8 cellular contexts compared by ENCODE assay signal in genomic region chr5:113293613-113294340, GRCh38.
DNase-seq lines count a peak whose midpoint lies in the region; ATAC-seq and TF ChIP-seq lines count a peak whose summit lies in the region.

No MANE protein-coding gene starts in this region.

- peaks cover 23 to 25% of the 10 kb centered on the region in 2 donors for H3K27me3 Mint-ChIP-seq in T-cell
- peaks cover 48 to 69% of the 10 kb centered on the region in 2 donors for H3K27me3 Mint-ChIP-seq in natural killer cell treated with Interleukin-12 subunit alpha and Interleukin-12 subunit beta and Interleukin-15 and Interleukin-18, amount 100 ng/mL, for 72 hours

- TF ChIP-seq CTCF in epithelial cell of proximal tubule (conservative IDR thresholded peaks at IDR 0.05; ENCODE audit: low read depth, low read length): no peak

- no peaks in the 10 kb centered on the region for H3K9me3 Mint-ChIP-seq in T-cell
- no peaks in the 10 kb centered on the region for H3K9me3 Mint-ChIP-seq in natural killer cell treated with Interleukin-12 subunit alpha and Interleukin-12 subunit beta and Interleukin-15 and Interleukin-18, amount 100 ng/mL, for 72 hours

- DNase-seq in NCI-H82 (lab: John Stamatoyannopoulos, UW) (peak; percentile 62), NCI-H82 treated with DMSO at 0.1 percent for 48 hours (lab: John Stamatoyannopoulos, UW; ENCODE audit: unreplicated experiment) (no peak), T-cell (peak in 1 of 34 experiments; percentile 1), epithelial cell of proximal tubule (ENCODE audit: low read depth) (no peak), G401 (ENCODE audit: low spot score) (no peak), DMS153 (lab: John Stamatoyannopoulos, UW) (no peak)
- DNase-seq in natural killer cell treated with Interleukin-12 subunit alpha and Interleukin-12 subunit beta and Interleukin-15 and Interleukin-18, amount 100 ng/mL, for 72 hours (ENCODE audit: low spot score): no peak

- peak overlapping the region; percentile 79 to 81 for H3K27ac Mint-ChIP-seq in T-cell
- no peak overlapping the region for H3K27ac Mint-ChIP-seq in natural killer cell treated with Interleukin-12 subunit alpha and Interleukin-12 subunit beta and Interleukin-15 and Interleukin-18, amount 100 ng/mL, for 72 hours

- H3K4me3 ChIP-seq in epithelial cell of proximal tubule (ENCODE audit: low read depth, low read length): peak overlapping the region; percentile 80

- ATAC-seq in HG02840 (IDR thresholded peaks at IDR 0.05; ENCODE audit: low FRiP score, unreplicated experiment) (peak; percentile 8), T-cell (replicated peaks in 1 of 4) (peak; percentile 21 to 38 (median 30))
- ATAC-seq in natural killer cell treated with Interleukin-12 subunit alpha and Interleukin-12 subunit beta and Interleukin-15 and Interleukin-18, amount 100 ng/mL, for 72 hours: peak in 1 of 2 donors; percentile 62

- POLR2A ChIA-PET in T-cell (lab: Charles Lee): interaction anchor here in 1 of 2 donors (0.6 kb wide), 2 partner anchors 272 to 727 kb away, joined by 3 to 4 read pairs; no protein-coding TSS in a partner anchor

- in situ Hi-C loops in G401 (cut with HindIII; ENCODE audit: low sequenced_read_pairs): no loop called here

- H3K4me1 Mint-ChIP-seq in T-cell: peaks cover 19 to 34% (median 29%) of the 10 kb centered on the region in 3 donors
- H3K4me1 Mint-ChIP-seq in natural killer cell treated with Interleukin-12 subunit alpha and Interleukin-12 subunit beta and Interleukin-15 and Interleukin-18, amount 100 ng/mL, for 72 hours (ENCODE audit: low read depth in 2 of 2): peaks cover 13 to 15% of the 10 kb centered on the region in 2 donors

- no peaks in the 10 kb centered on the region for H3K36me3 Mint-ChIP-seq in T-cell
- H3K36me3 Mint-ChIP-seq in natural killer cell treated with Interleukin-12 subunit alpha and Interleukin-12 subunit beta and Interleukin-15 and Interleukin-18, amount 100 ng/mL, for 72 hours: no peaks in the 10 kb centered on the region

- CTCF ChIA-PET in T-cell (lab: Charles Lee): interaction anchor here (0.6 to 2.1 kb wide), 7 partner anchors 20 to 315 kb away, joined by 3 to 9 read pairs (median 6); no protein-coding TSS in a partner anchor

- peak overlapping the region; percentile 91 to 93 (median 92) for H3K4me3 Mint-ChIP-seq in T-cell
- H3K4me3 Mint-ChIP-seq in natural killer cell treated with Interleukin-12 subunit alpha and Interleukin-12 subunit beta and Interleukin-15 and Interleukin-18, amount 100 ng/mL, for 72 hours: peak overlapping the region; percentile 77

Comparison
In these comparisons a context has a peak if more than half of its experiments do, and no peak if none do; other contexts are left out.
1. H3K27ac Mint-ChIP-seq: peak in T-cell (2 of 2); none in natural killer cell treated with Interleukin-12 subunit alpha and Interleukin-12 subunit beta and Interleukin-15 and Interleukin-18, amount 100 ng/mL, for 72 hours (0 of 2).